Comparison of ENCODE assay signal across 8 cellular contexts in genomic region chr16:90023078-90023447, GRCh38. TPM values are rescaled to one million over a fixed set of nuclear protein-coding genes. Genes with fewer than 3 reads are reported as not detected.
DNase-seq lines count a peak whose midpoint lies in the region; ATAC-seq and TF ChIP-seq lines count a peak whose summit lies in the region.

No MANE protein-coding gene starts in this region.

- no peak overlapping the region for H3K27ac Mint-ChIP-seq in stimulated activated naive CD8-positive, alpha-beta T cell treated with anti-CD3 and anti-CD28 coated beads, Interleukin-15, Interleukin-2, amounts not matched to agents 100 ng/mL and 50 ng/mL, for 24 hours
- H3K27ac Mint-ChIP-seq in chondrocyte (ENCODE audit: unreplicated experiment) (no peak overlapping the region), mesothelial cell of epicardium (no peak overlapping the region)

- peaks cover 32% of the 10 kb centered on the region for H3K4me1 Mint-ChIP-seq in stimulated activated naive CD8-positive, alpha-beta T cell treated with anti-CD3 and anti-CD28 coated beads, Interleukin-15, Interleukin-2, amounts not matched to agents 100 ng/mL and 50 ng/mL, for 24 hours (ENCODE audit: low read depth)
- peaks cover 26% of the 10 kb centered on the region for H3K4me1 Mint-ChIP-seq in chondrocyte (ENCODE audit: low read depth)
- peaks cover 26% of the 10 kb centered on the region for H3K4me1 Mint-ChIP-seq in mesothelial cell of epicardium

- H3K36me3 Mint-ChIP-seq in stimulated activated naive CD8-positive, alpha-beta T cell treated with anti-CD3 and anti-CD28 coated beads, Interleukin-15, Interleukin-2, amounts not matched to agents 100 ng/mL and 50 ng/mL, for 24 hours (ENCODE audit: low read depth) = peaks cover 5% of the 10 kb centered on the region
- no peaks in the 10 kb centered on the region for H3K36me3 Mint-ChIP-seq in chondrocyte (ENCODE audit: low read depth)
- no peaks in the 10 kb centered on the region for H3K36me3 Mint-ChIP-seq in mesothelial cell of epicardium

- peak overlapping the region; percentile 67 for H3K4me3 Mint-ChIP-seq in stimulated activated naive CD8-positive, alpha-beta T cell treated with anti-CD3 and anti-CD28 coated beads, Interleukin-15, Interleukin-2, amounts not matched to agents 100 ng/mL and 50 ng/mL, for 24 hours
- H3K4me3 Mint-ChIP-seq in chondrocyte (ENCODE audit: unreplicated experiment) (peak overlapping the region; percentile 63), mesothelial cell of epicardium (peak overlapping the region; percentile 55)

- DNase-seq in stimulated activated naive CD8-positive, alpha-beta T cell treated with anti-CD3 and anti-CD28 coated beads, Interleukin-15, Interleukin-2, amounts not matched to agents 100 U/mL and 50 U/mL, for 24 hours = no peak
- no peak for DNase-seq in chondrocyte (ENCODE audit: low spot score)
- DNase-seq in mesothelial cell of epicardium (ENCODE audit: low spot score in 2 of 2, unreplicated experiment in 2 of 2) = no peak
- no peak for DNase-seq in NCI-H1417 (lab: John Stamatoyannopoulos, UW)
- no peak for DNase-seq in GM20000 (ENCODE audit: low spot score)
- no peak for DNase-seq in erythroblast (lab: John Stamatoyannopoulos, UW)

- H3K9me3 Mint-ChIP-seq in stimulated activated naive CD8-positive, alpha-beta T cell treated with anti-CD3 and anti-CD28 coated beads, Interleukin-15, Interleukin-2, amounts not matched to agents 100 ng/mL and 50 ng/mL, for 24 hours = peaks cover 3% of the 10 kb centered on the region
- H3K9me3 Mint-ChIP-seq in chondrocyte (ENCODE audit: low read depth) = no peaks in the 10 kb centered on the region
- no peaks in the 10 kb centered on the region for H3K9me3 Mint-ChIP-seq in mesothelial cell of epicardium

- TF ChIP-seq POLR2A in GM18505 (IDR thresholded peaks at IDR 0.05; ENCODE audit: borderline replicate concordance, extremely low read depth, insufficient read depth, insufficient read length) (no peak), erythroblast (IDR thresholded peaks at IDR 0.05; ENCODE audit: low read length) (no peak)

- H3K27me3 Mint-ChIP-seq in stimulated activated naive CD8-positive, alpha-beta T cell treated with anti-CD3 and anti-CD28 coated beads, Interleukin-15, Interleukin-2, amounts not matched to agents 100 ng/mL and 50 ng/mL, for 24 hours = no peaks in the 10 kb centered on the region
- H3K27me3 Mint-ChIP-seq in chondrocyte (ENCODE audit: low read depth) (no peaks in the 10 kb centered on the region), mesothelial cell of epicardium (ENCODE audit: low read depth) (peaks cover 16% of the 10 kb centered on the region)

- TF ChIP-seq CTCF in chondrocyte (IDR thresholded peaks at IDR 0.05) = no peak
- TF ChIP-seq CTCF in mesothelial cell of epicardium (IDR thresholded peaks at IDR 0.05; ENCODE audit: unreplicated experiment) = no peak
- TF ChIP-seq CTCF in GM20000 (IDR thresholded peaks at IDR 0.05; ENCODE audit: extremely low read depth, missing control alignments) = no peak

- ATAC-seq in stimulated activated naive CD8-positive, alpha-beta T cell treated with anti-CD3 and anti-CD28 coated beads, Interleukin-15, Interleukin-2, amounts not matched to agents 100 U/mL and 50 U/mL, for 24 hours = no peak
- no peak for ATAC-seq in GM18505 (IDR thresholded peaks at IDR 0.05; ENCODE audit: unreplicated experiment)

RNA-seq across cellular contexts. Expression of gene DBNDD1, which starts 3.8 kb away (rescaled TPM):
- total RNA-seq in chondrocyte (2.8 to 3.7 TPM (median 3.0 TPM) in 3 replicates), mesothelial cell of epicardium (10.2 to 11.5 TPM (median 10.7 TPM) in 3 replicates)

RNA-seq across cellular contexts. Expression of gene PRDM7, which starts 54.1 kb away (rescaled TPM):
- total RNA-seq in chondrocyte (not detected in 3 replicates), mesothelial cell of epicardium (not detected in 3 replicates)
